7 cellular contexts compared by ENCODE assay signal in the genomic region with DNA sequence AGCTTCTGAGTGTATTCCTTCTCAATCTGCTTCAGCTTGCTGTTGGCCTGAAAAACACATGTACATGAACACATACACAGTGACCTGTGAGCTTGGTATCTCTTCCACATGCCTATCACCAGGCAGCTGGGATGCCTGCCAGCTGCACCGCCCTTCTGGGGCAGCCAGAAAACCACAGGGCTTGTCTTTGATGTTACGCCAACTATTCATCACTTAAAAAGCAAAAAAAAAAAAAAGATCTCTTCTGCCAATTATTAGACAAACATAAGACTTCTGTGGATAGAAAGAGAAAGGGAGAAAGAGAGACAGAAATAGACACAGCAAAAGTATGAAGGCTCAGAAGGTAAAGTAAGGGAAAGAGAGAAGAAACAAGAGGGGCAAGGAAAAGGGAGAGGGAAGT.
A peak's percentile ranks its signal among the peaks of the same experiment; 100 is the strongest.
DNase-seq lines count a peak whose midpoint lies in the region; ATAC-seq, FAIRE-seq and TF ChIP-seq lines count a peak whose summit lies in the region.

No MANE protein-coding gene starts in this region.

- no peaks in the 10 kb centered on the region for H3K36me3 ChIP-seq in small intestine (ENCODE audit: control insufficient read depth in 2 of 2, insufficient read depth in 2 of 2, low read length in 2 of 2)

- H3K27ac ChIP-seq in small intestine (ENCODE audit: low read depth in 1 of 2, low read length in 1 of 2) = no peak overlapping the region

- no peaks in the 10 kb centered on the region for H3K27me3 ChIP-seq in small intestine (ENCODE audit: control insufficient read depth in 2 of 2, insufficient read depth in 2 of 2, low read length in 2 of 2)

- H3K4me3 ChIP-seq in fibroblast of villous mesenchyme (ENCODE audit: low read depth, low read length) = no peak overlapping the region
- no peak overlapping the region for H3K4me3 ChIP-seq in small intestine (ENCODE audit: low read depth in 1 of 2, low read length in 2 of 2)

- H3K9me3 ChIP-seq in small intestine (ENCODE audit: control insufficient read depth, low read depth) = no peaks in the 10 kb centered on the region

- WGBS in small intestine, 3 donors = 2 to 19% (median 2%) methylated on average over 2 of the region's 2 CpGs

- no peaks in the 10 kb centered on the region for H3K4me1 ChIP-seq in small intestine (ENCODE audit: control insufficient read depth in 2 of 2, insufficient read depth in 1 of 2, low read depth in 1 of 2, low read length in 1 of 2)

- FAIRE-seq in small intestine (lab: Jason Lieb, UNC) = no peak

- DNase-seq in NCI-H345 treated with DMSO at 0.1 percent for 48 hours (lab: John Stamatoyannopoulos, UW; ENCODE audit: unreplicated experiment) (peak; percentile 26), activated T-cell treated with anti-CD3 and anti-CD28 coated beads for 4 hours (peak; percentile 14), fibroblast of villous mesenchyme (ENCODE audit: low read depth) (peak; percentile 88), small intestine (peak; percentile 86), KG1 (lab: John Stamatoyannopoulos, UW) (no peak)

- TF ChIP-seq CTCF in fibroblast of villous mesenchyme (IDR thresholded peaks at IDR 0.05; ENCODE audit: insufficient read depth, low read depth, low read length) = no peak

- ATAC-seq in GM19025 (IDR thresholded peaks at IDR 0.05; ENCODE audit: low read depth, unreplicated experiment) (peak; percentile 61), HG02642 (IDR thresholded peaks at IDR 0.05; ENCODE audit: poor library complexity, unreplicated experiment) (no peak)
